ENCODE assay signal across 9 cellular contexts in the genomic region with DNA sequence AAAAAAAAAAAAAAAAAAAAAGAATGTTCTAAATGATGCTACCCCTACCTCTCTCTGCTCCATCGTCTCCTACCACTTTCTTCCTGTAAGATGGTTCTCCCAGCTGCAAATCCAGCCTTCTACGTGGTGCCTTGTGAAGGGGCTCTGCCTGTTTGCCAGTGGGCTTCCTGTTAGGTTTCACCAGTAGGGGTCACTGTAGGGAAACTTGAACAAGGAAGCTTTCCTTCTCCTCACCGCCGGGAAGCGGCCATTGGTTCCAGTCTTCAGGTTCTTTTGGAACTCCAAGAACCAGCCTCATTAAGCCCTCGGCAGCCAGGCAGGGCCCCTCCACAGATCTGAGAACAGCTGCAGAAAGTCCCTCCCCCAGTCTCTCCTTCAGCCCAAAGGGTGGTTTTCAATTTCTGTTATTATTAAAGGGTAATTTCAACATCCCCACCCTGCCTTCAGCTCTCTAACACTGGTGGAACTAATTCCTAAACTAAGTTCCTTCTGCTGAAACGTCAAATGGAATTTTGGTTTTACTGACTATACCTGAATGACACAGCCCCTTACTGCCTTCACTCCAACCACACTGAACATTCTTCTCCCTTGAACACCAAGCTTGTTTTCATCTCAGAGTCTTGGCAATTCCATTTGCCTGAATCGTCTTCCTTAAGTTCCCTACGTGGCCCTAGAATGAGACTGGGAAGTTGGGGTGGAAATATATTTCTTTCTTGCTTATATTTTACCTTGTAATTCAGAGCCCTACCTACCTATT. TPM values are rescaled to one million over a fixed set of nuclear protein-coding genes. Genes with fewer than 3 reads are reported as not detected.
DNase-seq lines count a peak whose midpoint lies in the region; ATAC-seq lines count a peak whose summit lies in the region.
"Had no signal": no experiment of that assay in that cellular context is flagged by ENCODE, and none has a peak within 500 bp of the region (broad histone marks: within the 10 kb centered on the region; RNA-seq: fewer than 3 reads in every experiment).

No MANE protein-coding gene starts in this region.

- H3K27me3 Mint-ChIP-seq in CD4-positive, CD25-positive, alpha-beta regulatory T cell: no peaks in the 10 kb centered on the region

- no peak overlapping the region for H3K4me3 Mint-ChIP-seq in CD4-positive, CD25-positive, alpha-beta regulatory T cell

- no peaks in the 10 kb centered on the region for H3K27me3 ChIP-seq in CD4-positive, CD25-positive, alpha-beta regulatory T cell (ENCODE audit: control insufficient read depth, insufficient read depth, low read length)

- H3K36me3 ChIP-seq in CD4-positive, CD25-positive, alpha-beta regulatory T cell (ENCODE audit: control insufficient read depth, insufficient read depth, low read length): peaks cover 69% of the 10 kb centered on the region

- DNase-seq in CD4-positive, CD25-positive, alpha-beta regulatory T cell: peak in 1 of 3 donors; percentile 38
- DNase-seq in H4 (ENCODE audit: low spot score): peak; percentile 21
- peak; percentile 8 for DNase-seq in UCSD-AML1 (lab: John Stamatoyannopoulos, UW; ENCODE audit: unreplicated experiment)
- peak; percentile 17 for DNase-seq in kidney tubule cell (ENCODE audit: low spot score)
- DNase-seq in stimulated activated naive CD4-positive, alpha-beta T cell treated with Interleukin-2 at 50 U/mL for 16 hours (lab: John Stamatoyannopoulos, UW): no peak
- DNase-seq in glomerular visceral epithelial cell (ENCODE audit: extremely low spot score): no peak
- no peak for DNase-seq in cerebellum (ENCODE audit: low spot score)
- DNase-seq: activated T-cell treated with anti-CD3 and anti-CD28 coated beads, Interleukin-2, amount 50 U/mL, for 1 hour had no signal

- peak overlapping the region in 2 of 3 donors; percentile 28 to 67 for H3K27ac Mint-ChIP-seq in CD4-positive, CD25-positive, alpha-beta regulatory T cell

- ATAC-seq in CD4-positive, CD25-positive, alpha-beta regulatory T cell (ENCODE audit: low read depth in 2 of 2): no peak
- no peak for ATAC-seq in HG03565 (IDR thresholded peaks at IDR 0.05; ENCODE audit: unreplicated experiment)

- H3K4me3 ChIP-seq in CD4-positive, CD25-positive, alpha-beta regulatory T cell (ENCODE audit: low read depth, low read length): no peak overlapping the region

- no peaks in the 10 kb centered on the region for H3K9me3 ChIP-seq in CD4-positive, CD25-positive, alpha-beta regulatory T cell (ENCODE audit: control insufficient read depth in 2 of 2, low read length in 2 of 2)

- H3K36me3 Mint-ChIP-seq in CD4-positive, CD25-positive, alpha-beta regulatory T cell: peaks cover 61% of the 10 kb centered on the region

- no peaks in the 10 kb centered on the region for H3K9me3 Mint-ChIP-seq in CD4-positive, CD25-positive, alpha-beta regulatory T cell

- H3K27ac ChIP-seq in CD4-positive, CD25-positive, alpha-beta regulatory T cell (ENCODE audit: insufficient read depth, low read length, poor library complexity, severe bottlenecking): no peak overlapping the region

- no peaks in the 10 kb centered on the region for H3K4me1 ChIP-seq in CD4-positive, CD25-positive, alpha-beta regulatory T cell (ENCODE audit: control insufficient read depth, insufficient read depth, low read length, poor library complexity, severe bottlenecking)

- peaks cover 0 to 9% (median 7%) of the 10 kb centered on the region in 4 donors for H3K4me1 Mint-ChIP-seq in CD4-positive, CD25-positive, alpha-beta regulatory T cell

RNA-seq across cellular contexts. Expression of a gene that starts 13.5 kb away (rescaled TPM):
- total RNA-seq in CD4-positive, CD25-positive, alpha-beta regulatory T cell: 23.4 TPM
- polyA plus RNA-seq in CD4-positive, CD25-positive, alpha-beta regulatory T cell: 10 to 100 TPM; 22.1 to 27.7 (median 23.7) TPM
- total RNA-seq in H4 (2014; rRNA removed; shearing (Covaris generic)): 13.9 and 24.9 TPM in 2 replicates
- 27.0 TPM for total RNA-seq in cerebellum

Comparison
In these comparisons a context has a peak if more than half of its experiments do, and no peak if none do; other contexts are left out.
1. DNase-seq: peak in H4 (single experiment), UCSD-AML1 (single experiment) and kidney tubule cell (single experiment); none in stimulated activated naive CD4-positive, alpha-beta T cell treated with Interleukin-2 at 50 U/mL for 16 hours (single experiment), glomerular visceral epithelial cell (single experiment) and cerebellum (single experiment).